ENCODE assay signal across 8 cellular contexts in the genomic region with DNA sequence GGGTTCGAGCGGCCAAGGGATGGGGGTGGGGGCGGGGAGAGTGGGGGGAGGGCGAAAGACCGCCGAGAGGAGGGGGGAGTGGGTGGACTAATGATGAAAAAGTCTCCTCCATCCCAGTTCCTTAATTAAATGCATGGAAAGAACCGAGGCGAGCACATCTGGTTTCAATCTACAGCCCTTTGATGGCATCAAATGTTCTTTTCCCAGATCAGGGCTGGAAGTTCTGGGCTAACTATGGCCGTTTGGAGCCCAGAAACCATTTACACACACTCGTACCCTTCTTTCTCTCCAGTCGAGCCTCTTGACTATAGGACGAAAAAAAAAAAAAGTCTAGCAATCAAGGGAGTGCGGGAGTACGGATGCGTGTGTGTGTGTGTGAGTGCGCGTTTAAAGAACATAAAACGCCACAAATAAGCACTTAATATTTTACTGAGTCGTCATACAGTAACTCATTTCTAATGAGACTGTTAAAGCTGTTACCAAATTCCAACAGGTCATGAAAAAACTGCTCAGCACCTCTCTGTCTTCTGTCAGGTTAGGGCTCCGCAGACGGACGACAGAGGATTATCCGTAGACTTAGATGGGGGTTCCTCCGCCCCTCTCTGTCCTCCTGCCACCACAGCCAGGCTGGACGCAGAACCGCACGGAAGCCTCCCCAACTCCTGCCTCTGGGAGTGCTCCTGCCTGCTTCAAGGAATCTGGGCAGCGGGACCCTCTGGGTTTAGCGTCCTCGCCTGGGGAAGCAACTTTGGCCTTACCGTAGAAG. TPM values are rescaled to one million over a fixed set of nuclear protein-coding genes. Genes with fewer than 3 reads are reported as not detected.
A peak's percentile ranks its signal among the peaks of the same experiment; 100 is the strongest.
DNase-seq lines count a peak whose midpoint lies in the region; ATAC-seq and TF ChIP-seq lines count a peak whose summit lies in the region.

No MANE protein-coding gene starts in this region.

- no CpG with 5 or more reads among the region's 31 CpGs for WGBS in neuronal stem cell (ENCODE audit: extremely low coverage in 2 of 2, insufficient read length in 2 of 2, insufficient replicate concordance in 1 of 2), 2 donors

- H3K9me3 ChIP-seq in neuronal stem cell (replicated peaks in 1 of 2; ENCODE audit: control insufficient read depth in 2 of 2, insufficient read depth in 1 of 2, low read depth in 1 of 2, low read length in 2 of 2) (peaks cover 0 to 1% of the 10 kb centered on the region in 2 donors), BE2C (no peaks in the 10 kb centered on the region)

- no peaks in the 10 kb centered on the region for H3K79me1 ChIP-seq in neuronal stem cell (ENCODE audit: low read depth, low read length)

- no peak overlapping the region for H2BK5ac ChIP-seq in neuronal stem cell (ENCODE audit: low read length)

- peak overlapping the region; percentile 37 for H3K4me2 ChIP-seq in neuronal stem cell (ENCODE audit: insufficient read depth, low read length, poor library complexity, severe bottlenecking)

- H2BK12ac ChIP-seq in neuronal stem cell (ENCODE audit: low read length) = no peak overlapping the region

- H4K91ac ChIP-seq in neuronal stem cell (ENCODE audit: low read depth, low read length, poor library complexity) = no peak overlapping the region

- H3K23ac ChIP-seq in neuronal stem cell (ENCODE audit: low read depth, low read length, poor library complexity) = no peak overlapping the region

- H2AFZ ChIP-seq in neuronal stem cell (ENCODE audit: low read length) = no peak overlapping the region

- H3K4me1 ChIP-seq in neuronal stem cell (ENCODE audit: control insufficient read depth in 2 of 2, insufficient read depth in 1 of 2, low read depth in 1 of 2, low read length in 2 of 2) = peaks cover 9 to 11% of the 10 kb centered on the region in 2 donors
- no peaks in the 10 kb centered on the region for H3K4me1 ChIP-seq in BE2C

- no peak for TF ChIP-seq CTCF in AG09309 (IDR thresholded peaks at IDR 0.05; ENCODE audit: control insufficient read depth, insufficient read depth, low read depth, low read length, missing control alignments)
- no peak for TF ChIP-seq CTCF in BE2C (IDR thresholded peaks at IDR 0.05; ENCODE audit: low read depth, low read length)

- H3K18ac ChIP-seq in neuronal stem cell (ENCODE audit: low read length) = no peak overlapping the region

- no peak for ATAC-seq in GM21360 (IDR thresholded peaks at IDR 0.05; ENCODE audit: unreplicated experiment)

- no peaks in the 10 kb centered on the region for H3K36me3 ChIP-seq in neuronal stem cell (replicated peaks in 1 of 2; ENCODE audit: control insufficient read depth in 2 of 2, insufficient read depth in 2 of 2, low read length in 2 of 2)
- H3K36me3 ChIP-seq in BE2C = no peaks in the 10 kb centered on the region

- H3K27ac ChIP-seq in neuronal stem cell (replicated peaks; ENCODE audit: low read length) = no peak overlapping the region

- DNase-seq in AG09309 (ENCODE audit: low read depth) = no peak
- DNase-seq in NCI-H1105 treated with DMSO at 0.1 percent for 48 hours (lab: John Stamatoyannopoulos, UW) = peak; percentile 45
- DNase-seq in fibroblast of peridontal ligament (ENCODE audit: extremely low read depth) = peak; percentile 90
- no peak for DNase-seq in neuronal stem cell (ENCODE audit: low spot score)
- no peak for DNase-seq in activated CD4-positive, alpha-beta T cell treated with anti-CD3 and anti-CD28 coated beads for 48 hours
- DNase-seq in NK-92 (lab: John Stamatoyannopoulos, UW; ENCODE audit: unreplicated experiment) = no peak
- no peak for DNase-seq in BE2C

- peaks cover 42 to 93% (median 82%) of the 10 kb centered on the region in 3 experiments for H3K27me3 ChIP-seq in neuronal stem cell (ENCODE audit: control insufficient read depth in 3 of 3, insufficient read depth in 3 of 3, low read depth in 1 of 3, low read length in 3 of 3)
- peaks cover 75% of the 10 kb centered on the region for H3K27me3 ChIP-seq in BE2C

- H3K4ac ChIP-seq in neuronal stem cell (ENCODE audit: low read length) = no peak overlapping the region

- no peak overlapping the region for H2BK15ac ChIP-seq in neuronal stem cell (ENCODE audit: low read length)

- no peak overlapping the region for H2AK5ac ChIP-seq in neuronal stem cell (ENCODE audit: low read depth, low read length)

- H3K4me3 ChIP-seq in AG09309 (ENCODE audit: control insufficient read depth, low read depth, low read length) = peak overlapping the region; percentile 91
- no peak overlapping the region for H3K4me3 ChIP-seq in neuronal stem cell (ENCODE audit: low read length in 2 of 2)
- H3K4me3 ChIP-seq in BE2C (ENCODE audit: low read depth, low read length) = no peak overlapping the region

- no peak overlapping the region for H3K9ac ChIP-seq in neuronal stem cell (ENCODE audit: low read depth, low read length, poor library complexity)

- no peak overlapping the region for H2BK120ac ChIP-seq in neuronal stem cell (ENCODE audit: low read depth, low read length)

- no peak overlapping the region for H3K14ac ChIP-seq in neuronal stem cell (ENCODE audit: low read length)

- H4K8ac ChIP-seq in neuronal stem cell (ENCODE audit: low read depth, low read length) = no peak overlapping the region

RNA-seq across cellular contexts. Expression of gene PRRX1, which starts 2.1 kb away (rescaled TPM):
- not detected for polyA plus RNA-seq in neuronal stem cell (2013, experiment 1 of 2)
- not detected for polyA plus RNA-seq in neuronal stem cell (2013, experiment 2 of 2)
- not detected for polyA plus RNA-seq in BE2C (2012; ENCODE audit: insufficient read depth, insufficient read length, low read depth)

Comparison
In these comparisons a context has a peak if more than half of its experiments do, and no peak if none do; other contexts are left out.
1. DNase-seq: peak in NCI-H1105 treated with DMSO at 0.1 percent for 48 hours (single experiment) and fibroblast of peridontal ligament (single experiment); none in AG09309 (single experiment), neuronal stem cell (single experiment), activated CD4-positive, alpha-beta T cell treated with anti-CD3 and anti-CD28 coated beads for 48 hours (single experiment), NK-92 (single experiment) and BE2C (single experiment).